32 cellular contexts compared by ENCODE assay signal in genomic region chr5:171837522-171837921, GRCh38. TPM values are rescaled to one million over a fixed set of nuclear protein-coding genes. Genes with fewer than 3 reads are reported as not detected.
"Had no signal": no experiment of that assay in that cellular context is flagged by ENCODE, and none has a peak within 500 bp of the region (broad histone marks: within the 10 kb centered on the region; RNA-seq: fewer than 3 reads in every experiment).

No MANE protein-coding gene starts in this region.

- H3K27ac Mint-ChIP-seq: stimulated activated memory B cell treated with anti-CD40 and anti-IgM and Interleukin-4, amounts not matched to agents 10 μg/mL and 1 μg/mL and 100 μg/mL, for 72 hours; stimulated activated naive CD8-positive, alpha-beta T cell treated with anti-CD3 and anti-CD28 coated beads, Interleukin-15, amount 100 ng/mL, for 72 hours; stimulated activated naive CD8-positive, alpha-beta T cell treated with anti-CD3 and anti-CD28 coated beads, Interleukin-15, Interleukin-2, amounts not matched to agents 100 ng/mL and 50 ng/mL, for 24 hours; type B pancreatic cell had no signal

- ATAC-seq: stimulated activated memory B cell treated with anti-CD40 and anti-IgM and Interleukin-4, amounts not matched to agents 10 μg/mL and 1 μg/mL and 100 μg/mL, for 72 hours; stimulated activated naive B cell treated with anti-CD40 and anti-IgM and Interleukin-4, amounts not matched to agents 10 μg/mL and 1 μg/mL and 100 μg/mL, for 72 hours; stimulated activated naive CD8-positive, alpha-beta T cell treated with anti-CD3 and anti-CD28 coated beads, Interleukin-15, amount 100 ng/mL, for 72 hours; stimulated activated naive CD8-positive, alpha-beta T cell treated with anti-CD3 and anti-CD28 coated beads, Interleukin-15, Interleukin-2, amounts not matched to agents 100 U/mL and 50 U/mL, for 24 hours; upper lobe of right lung had no signal

- H3K4me1 ChIP-seq: stomach, testis, thyroid gland, tibial nerve, uterus had no signal

- DNase-seq: stimulated activated CD4-positive, alpha-beta T cell treated with anti-CD3 and anti-CD28 coated beads, Interleukin-2, amount 100 ng/mL, for 48 hours; stimulated activated CD4-positive, alpha-beta T cell treated with anti-CD3 and anti-CD28 coated beads, Interleukin-4, amount 100 ng/mL, for 1 hour; stimulated activated CD4-positive, alpha-beta T cell treated with anti-CD3 and anti-CD28 coated beads, Interleukin-4, amount 100 ng/mL, for 24 hours; stimulated activated CD4-positive, alpha-beta T cell treated with anti-CD3 and anti-CD28 coated beads, Interleukin-4, amount 100 ng/mL, for 4 hours; stimulated activated CD8-positive, alpha-beta memory T cell treated with anti-CD3 and anti-CD28 coated beads, Interleukin-4, amount 100 ng/mL, for 48 hours; stimulated activated naive B cell treated with anti-CD40 and anti-IgM and Interleukin-4, amounts not matched to agents 10 μg/mL and 1 μg/mL and 100 μg/mL, for 72 hours; stimulated activated naive CD4-positive, alpha-beta T cell; stimulated activated naive CD4-positive, alpha-beta T cell treated with Interleukin-2 at 50 U/mL for 16 hours; stimulated activated naive CD8-positive, alpha-beta T cell treated with anti-CD3 and anti-CD28 coated beads, Interleukin-15, amount 100 ng/mL, for 72 hours; stimulated activated naive CD8-positive, alpha-beta T cell treated with anti-CD3 and anti-CD28 coated beads, Interleukin-15, Interleukin-2, amounts not matched to agents 100 U/mL and 50 U/mL, for 24 hours; stomach; substantia nigra; testis; thyroid gland; transverse colon; trophoblast cell; upper lobe of left lung; upper lobe of right lung; uterus had no signal

- H3K27me3 ChIP-seq: stomach, suprapubic skin, testis, thyroid gland, tibial artery, tibial nerve, transverse colon, upper lobe of left lung, upper lobe of right lung, uterus, vagina had no signal

- FAIRE-seq: urothelium cell line had no signal

- H3K27ac ChIP-seq: stomach, suprapubic skin, testis, thoracic aorta, thyroid gland, tibial artery, tibial nerve, transverse colon, upper lobe of left lung, upper lobe of right lung, uterus, vagina had no signal

- H3K9me3 ChIP-seq: suprapubic skin, testis, thyroid gland, tibial artery, upper lobe of left lung, upper lobe of right lung, uterus, vagina had no signal

- H3K36me3 ChIP-seq: suprapubic skin, thoracic aorta, thyroid gland, transverse colon, upper lobe of left lung, upper lobe of right lung, uterus, vagina had no signal

- H3K4me3 Mint-ChIP-seq: stimulated activated memory B cell treated with anti-CD40 and anti-IgM and Interleukin-4, amounts not matched to agents 10 μg/mL and 1 μg/mL and 100 μg/mL, for 72 hours; stimulated activated naive B cell treated with anti-CD40 and anti-IgM and Interleukin-4, amounts not matched to agents 10 μg/mL and 1 μg/mL and 100 μg/mL, for 72 hours; stimulated activated naive CD8-positive, alpha-beta T cell treated with anti-CD3 and anti-CD28 coated beads, Interleukin-15, amount 100 ng/mL, for 72 hours; stimulated activated naive CD8-positive, alpha-beta T cell treated with anti-CD3 and anti-CD28 coated beads, Interleukin-15, Interleukin-2, amounts not matched to agents 100 ng/mL and 50 ng/mL, for 24 hours; type B pancreatic cell had no signal

- H3K4me3 ChIP-seq: stomach, suprapubic skin, testis, thoracic aorta, thyroid gland, tibial artery, tibial nerve, transverse colon, upper lobe of left lung, upper lobe of right lung, uterus, vagina had no signal

RNA-seq across cellular contexts. Expression of gene SMIM23, which starts 51.9 kb away (rescaled TPM):
- total RNA-seq: stomach, subcutaneous adipose tissue, suprapubic skin, temporal lobe, thoracic aorta, thyroid gland, tibial nerve, transverse colon, upper lobe of left lung, upper lobe of right lung, ureter, urinary bladder, uterus, vagina had no signal
- polyA plus RNA-seq: stomach, urinary bladder had no signal
